ENCODE assay signal across 8 cellular contexts in genomic region chr19:17333611-17334413, GRCh38. TPM values are rescaled to one million over a fixed set of nuclear protein-coding genes. Genes with fewer than 3 reads are reported as not detected.
DNase-seq lines count a peak whose midpoint lies in the region; ATAC-seq, FAIRE-seq and TF ChIP-seq lines count a peak whose summit lies in the region.

No MANE protein-coding gene starts in this region.

- TF ChIP-seq CTCF in AG09309 (IDR thresholded peaks at IDR 0.05; ENCODE audit: control insufficient read depth, insufficient read depth, low read depth, low read length, missing control alignments), result no peak

- no peak for TF ChIP-seq POLR2A in H54 (IDR thresholded peaks at IDR 0.05; ENCODE audit: low read depth, low read length)

- peaks cover 20% of the 10 kb centered on the region for H3K4me1 Mint-ChIP-seq in T-helper 1 cell treated with Interleukin-12 subunit alpha and Interleukin-12 subunit beta and Interleukin-4 antibody, amounts not matched to agents 30 μg/mL and 1 μg/mL, for 36 hours (ENCODE audit: low read depth)
- H3K4me1 Mint-ChIP-seq in immature natural killer cell, result peaks cover 32 to 47% of the 10 kb centered on the region in 2 donors

- peak overlapping the region; percentile 87 for H3K4me3 Mint-ChIP-seq in T-helper 1 cell treated with Interleukin-12 subunit alpha and Interleukin-12 subunit beta and Interleukin-4 antibody, amounts not matched to agents 30 μg/mL and 1 μg/mL, for 36 hours
- H3K4me3 Mint-ChIP-seq in immature natural killer cell, result peak overlapping the region; percentile 86 to 91 (median 89)

- H3K4me3 ChIP-seq in AG09309 (ENCODE audit: control insufficient read depth, low read depth, low read length), result peak overlapping the region; percentile 55

- no peak for DNase-seq in AG09309 (ENCODE audit: low read depth)
- peak; percentile 95 for DNase-seq in H54 (ENCODE audit: insufficient read length, low spot score)
- peak; percentile 96 for DNase-seq in amniotic epithelial cell (ENCODE audit: low read depth)
- DNase-seq in immature natural killer cell, result peak; percentile 49 to 61 (median 55)
- peak; percentile 74 for DNase-seq in stimulated activated CD4-positive, alpha-beta T cell treated with anti-CD3 and anti-CD28 coated beads, Interleukin-4, amount 100 ng/mL, for 1 hour

- no peak for FAIRE-seq in H54 (lab: Jason Lieb, UNC)

- H3K27me3 Mint-ChIP-seq in T-helper 1 cell treated with Interleukin-12 subunit alpha and Interleukin-12 subunit beta and Interleukin-4 antibody, amounts not matched to agents 30 μg/mL and 1 μg/mL, for 36 hours (ENCODE audit: low read depth), result peaks cover 10% of the 10 kb centered on the region
- H3K27me3 Mint-ChIP-seq in immature natural killer cell (ENCODE audit: low read depth in 3 of 3), result peaks cover 0 to 11% (median 11%) of the 10 kb centered on the region in 3 donors

- ATAC-seq in HG02678 (IDR thresholded peaks at IDR 0.05; ENCODE audit: unreplicated experiment) (no peak), GM18498 (IDR thresholded peaks at IDR 0.05; ENCODE audit: unreplicated experiment) (no peak)

- peaks cover 12% of the 10 kb centered on the region for H3K36me3 Mint-ChIP-seq in T-helper 1 cell treated with Interleukin-12 subunit alpha and Interleukin-12 subunit beta and Interleukin-4 antibody, amounts not matched to agents 30 μg/mL and 1 μg/mL, for 36 hours (ENCODE audit: low read depth)
- peaks cover 0 to 3% (median 0%) of the 10 kb centered on the region in 3 donors for H3K36me3 Mint-ChIP-seq in immature natural killer cell

- H3K9me3 Mint-ChIP-seq in T-helper 1 cell treated with Interleukin-12 subunit alpha and Interleukin-12 subunit beta and Interleukin-4 antibody, amounts not matched to agents 30 μg/mL and 1 μg/mL, for 36 hours, result no peaks in the 10 kb centered on the region
- H3K9me3 Mint-ChIP-seq in immature natural killer cell, result no peaks in the 10 kb centered on the region

- H3K27ac Mint-ChIP-seq in T-helper 1 cell treated with Interleukin-12 subunit alpha and Interleukin-12 subunit beta and Interleukin-4 antibody, amounts not matched to agents 30 μg/mL and 1 μg/mL, for 36 hours, result peak overlapping the region; percentile 89
- peak overlapping the region in 5 of 6 donors; percentile 61 to 89 (median 77) for H3K27ac Mint-ChIP-seq in immature natural killer cell

RNA-seq across cellular contexts. Expression of gene ANO8, which starts 0.8 kb away (rescaled TPM):
- under 1 TPM; 0.06 to 0.40 (median 0.12) TPM for polyA plus RNA-seq in immature natural killer cell

RNA-seq across cellular contexts. Expression of gene GTPBP3, which starts 3.5 kb away (rescaled TPM):
- 1 to 10 TPM; 2.8 to 8.8 (median 3.1) TPM for polyA plus RNA-seq in immature natural killer cell

RNA-seq across cellular contexts. Expression of gene DDA1, which starts 24.4 kb away (rescaled TPM):
- polyA plus RNA-seq in immature natural killer cell, result 10 to 100 TPM; 30.0 to 48.6 (median 40.6) TPM

RNA-seq across cellular contexts. Expression of gene MRPL34, which starts 28.1 kb away (rescaled TPM):
- 100 to 1,000 TPM; 189 to 270 (median 197) TPM for polyA plus RNA-seq in immature natural killer cell

RNA-seq across cellular contexts. Expression of gene ABHD8, which starts 30.6 kb away (rescaled TPM):
- 10 to 100 TPM in 1 of 3 donors, 1 to 10 TPM in 2; 7.5 to 10.3 (median 8.3) TPM for polyA plus RNA-seq in immature natural killer cell
